Comparison of ENCODE assay signal across 8 cellular contexts in the genomic region with DNA sequence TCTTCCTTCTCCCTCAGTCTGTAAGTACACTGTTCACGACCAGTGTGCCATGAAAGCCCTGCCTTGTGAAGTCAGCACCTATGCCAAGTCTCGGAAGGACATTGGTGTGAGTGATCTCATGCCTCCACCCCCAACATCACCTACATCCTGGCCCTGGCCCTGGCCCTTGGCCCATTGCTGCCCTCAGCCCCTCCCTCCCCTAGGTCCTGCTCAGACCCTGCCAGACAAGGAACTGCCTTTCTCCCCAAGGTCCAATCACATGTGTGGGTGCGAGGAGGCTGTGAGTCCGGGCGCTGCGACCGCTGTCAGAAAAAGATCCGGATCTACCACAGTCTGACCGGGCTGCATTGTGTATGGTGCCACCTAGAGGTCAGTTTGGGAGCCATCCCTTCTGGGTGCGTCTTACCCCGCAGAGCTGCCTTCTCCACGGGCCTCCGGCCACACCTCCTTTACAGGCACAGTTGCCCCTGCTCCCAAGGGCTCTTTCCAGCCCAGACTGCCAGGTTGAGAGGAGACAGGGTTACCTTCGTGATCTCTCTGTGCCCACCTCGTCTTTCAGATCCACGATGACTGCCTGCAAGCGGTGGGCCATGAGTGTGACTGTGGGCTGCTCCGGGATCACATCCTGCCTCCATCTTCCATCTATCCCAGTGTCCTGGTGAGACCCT.
A peak's percentile ranks its signal among the peaks of the same experiment; 100 is the strongest.
DNase-seq lines count a peak whose midpoint lies in the region; ATAC-seq and TF ChIP-seq lines count a peak whose summit lies in the region.

No MANE protein-coding gene starts in this region.

- ATAC-seq in GM18519 (IDR thresholded peaks at IDR 0.05; ENCODE audit: low FRiP score, unreplicated experiment) (peak; percentile 68), HG03064 (IDR thresholded peaks at IDR 0.05; ENCODE audit: low read depth, unreplicated experiment) (peak; percentile 96)

- peaks cover 19% of the 10 kb centered on the region for H3K36me3 ChIP-seq in brain microvascular endothelial cell (replicated peaks)

- H3K4me3 ChIP-seq in brain microvascular endothelial cell (ENCODE audit: low read depth, low read length): no peak overlapping the region

- no peaks in the 10 kb centered on the region for H3K27me3 ChIP-seq in brain microvascular endothelial cell (replicated peaks)

- DNase-seq in ACHN (peak; percentile 89), NCI-H2107 (lab: John Stamatoyannopoulos, UW) (peak; percentile 64), UCSD-AML1 (lab: John Stamatoyannopoulos, UW; ENCODE audit: unreplicated experiment) (peak; percentile 80), brain microvascular endothelial cell (peak; percentile 83), iPS-NIHi11 (ENCODE audit: low spot score) (peak; percentile 92)
- DNase-seq in stimulated activated CD4-positive, alpha-beta T cell treated with anti-CD3 and anti-CD28 coated beads, Interleukin-12 subunit alpha, Interleukin-12 subunit beta, amount 100 ng/mL, for 24 hours (ENCODE audit: low read depth in 2 of 2): peak; percentile 62 to 82

- in situ Hi-C loops in ACHN (cut with HindIII; ENCODE audit: low pct_ligation_motif_present, low pct_unique_long_range_greater_than_20kb, low sequenced_read_pairs) (no loop called here), brain microvascular endothelial cell (cut with HindIII; ENCODE audit: low pct_ligation_motif_present, low sequenced_read_pairs) (no loop called here)

- no peak overlapping the region for H3K27ac ChIP-seq in brain microvascular endothelial cell

- TF ChIP-seq CTCF in brain microvascular endothelial cell (IDR thresholded peaks at IDR 0.05; ENCODE audit: low read depth, low read length, missing control alignments): peak; percentile 97
